Comparison of ENCODE assay signal across 1 cellular context in the genomic region with DNA sequence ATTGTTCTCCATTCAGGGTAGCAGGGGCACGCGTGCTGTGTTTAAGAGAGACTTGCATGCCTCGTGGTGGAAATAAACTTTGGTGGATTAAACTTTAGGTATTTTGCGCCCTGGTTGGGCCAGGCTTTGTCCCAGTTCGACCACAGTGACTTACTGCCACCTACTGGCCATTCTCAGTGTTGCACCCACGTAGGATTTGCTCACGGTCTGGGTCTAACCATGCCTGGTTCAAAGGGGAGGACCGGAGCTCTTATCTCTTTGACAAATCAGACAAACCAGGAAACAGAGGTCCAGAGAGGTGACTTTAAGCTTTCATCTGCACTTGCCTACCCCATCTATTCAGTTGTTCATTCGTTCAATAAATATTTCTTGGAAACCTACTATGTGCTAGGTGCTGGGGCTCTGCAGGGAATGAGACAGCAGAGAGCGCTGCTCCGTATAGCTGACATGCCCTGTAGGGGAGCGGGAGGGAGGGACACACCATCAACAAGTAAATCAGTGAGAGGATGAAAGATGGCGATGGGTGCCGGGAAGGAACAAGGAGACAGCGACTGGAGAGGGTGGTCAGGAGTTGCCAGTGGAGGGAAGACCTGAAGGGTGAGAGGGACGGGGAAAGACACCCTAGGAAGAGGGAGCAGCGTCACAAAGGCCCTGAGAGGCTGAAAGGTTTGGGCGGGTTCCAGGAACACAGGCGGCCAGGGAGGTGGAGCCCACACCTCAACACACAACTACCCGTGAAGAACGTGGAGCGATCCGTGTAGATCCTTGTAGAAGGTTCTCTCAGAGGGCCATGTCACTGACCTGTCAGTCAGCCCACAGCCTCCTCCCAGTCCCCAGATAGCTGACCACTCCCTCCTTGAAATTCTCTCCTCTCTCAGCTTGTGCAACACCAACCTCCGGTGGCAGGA.
TF ChIP-seq lines count a peak whose summit lies in the region.

No MANE protein-coding gene starts in this region.

TF ChIP-seq in K562, 482 proteins besides CTCF, POLR2A, EP300 and RAD21 (continued from another document and continues in another):
- TF ChIP-seq KLF1 (tag; IDR thresholded peaks at IDR 0.05), result peak; percentile 6; the same call in 1 of the 2 replicates
- TF ChIP-seq, protein P1, sequence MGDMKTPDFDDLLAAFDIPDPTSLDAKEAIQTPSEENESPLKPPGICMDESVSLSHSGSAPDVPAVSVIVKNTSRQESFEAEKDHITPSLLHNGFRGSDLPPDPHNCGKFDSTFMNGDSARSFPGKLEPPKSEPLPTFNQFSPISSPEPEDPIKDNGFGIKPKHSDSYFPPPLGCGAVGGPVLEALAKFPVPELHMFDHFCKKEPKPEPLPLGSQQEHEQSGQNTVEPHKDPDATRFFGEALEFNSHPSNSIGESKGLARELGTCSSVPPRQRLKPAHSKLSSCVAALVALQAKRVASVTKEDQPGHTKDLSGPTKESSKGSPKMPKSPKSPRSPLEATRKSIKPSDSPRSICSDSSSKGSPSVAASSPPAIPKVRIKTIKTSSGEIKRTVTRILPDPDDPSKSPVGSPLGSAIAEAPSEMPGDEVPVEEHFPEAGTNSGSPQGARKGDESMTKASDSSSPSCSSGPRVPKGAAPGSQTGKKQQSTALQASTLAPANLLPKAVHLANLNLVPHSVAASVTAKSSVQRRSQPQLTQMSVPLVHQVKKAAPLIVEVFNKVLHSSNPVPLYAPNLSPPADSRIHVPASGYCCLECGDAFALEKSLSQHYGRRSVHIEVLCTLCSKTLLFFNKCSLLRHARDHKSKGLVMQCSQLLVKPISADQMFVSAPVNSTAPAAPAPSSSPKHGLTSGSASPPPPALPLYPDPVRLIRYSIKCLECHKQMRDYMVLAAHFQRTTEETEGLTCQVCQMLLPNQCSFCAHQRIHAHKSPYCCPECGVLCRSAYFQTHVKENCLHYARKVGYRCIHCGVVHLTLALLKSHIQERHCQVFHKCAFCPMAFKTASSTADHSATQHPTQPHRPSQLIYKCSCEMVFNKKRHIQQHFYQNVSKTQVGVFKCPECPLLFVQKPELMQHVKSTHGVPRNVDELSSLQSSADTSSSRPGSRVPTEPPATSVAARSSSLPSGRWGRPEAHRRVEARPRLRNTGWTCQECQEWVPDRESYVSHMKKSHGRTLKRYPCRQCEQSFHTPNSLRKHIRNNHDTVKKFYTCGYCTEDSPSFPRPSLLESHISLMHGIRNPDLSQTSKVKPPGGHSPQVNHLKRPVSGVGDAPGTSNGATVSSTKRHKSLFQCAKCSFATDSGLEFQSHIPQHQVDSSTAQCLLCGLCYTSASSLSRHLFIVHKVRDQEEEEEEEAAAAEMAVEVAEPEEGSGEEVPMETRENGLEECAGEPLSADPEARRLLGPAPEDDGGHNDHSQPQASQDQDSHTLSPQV (IDR thresholded peaks at IDR 0.05), result no peak
- TF ChIP-seq, protein P2, sequence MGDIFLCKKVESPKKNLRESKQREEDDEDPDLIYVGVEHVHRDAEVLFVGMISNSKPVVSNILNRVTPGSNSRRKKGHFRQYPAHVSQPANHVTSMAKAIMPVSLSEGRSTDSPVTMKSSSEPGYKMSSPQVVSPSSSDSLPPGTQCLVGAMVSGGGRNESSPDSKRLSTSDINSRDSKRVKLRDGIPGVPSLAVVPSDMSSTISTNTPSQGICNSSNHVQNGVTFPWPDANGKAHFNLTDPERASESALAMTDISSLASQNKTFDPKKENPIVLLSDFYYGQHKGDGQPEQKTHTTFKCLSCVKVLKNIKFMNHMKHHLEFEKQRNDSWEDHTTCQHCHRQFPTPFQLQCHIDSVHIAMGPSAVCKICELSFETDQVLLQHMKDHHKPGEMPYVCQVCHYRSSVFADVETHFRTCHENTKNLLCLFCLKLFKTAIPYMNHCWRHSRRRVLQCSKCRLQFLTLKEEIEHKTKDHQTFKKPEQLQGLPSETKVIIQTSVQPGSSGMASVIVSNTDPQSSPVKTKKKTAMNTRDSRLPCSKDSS (IDR thresholded peaks at IDR 0.05; ENCODE audit: low read depth, partially characterized antibody), result no peak
- no peak for TF ChIP-seq CEBPG (CRISPR knock-in tag; IDR thresholded peaks at IDR 0.05)
- TF ChIP-seq CEBPG (tag; conservative IDR thresholded peaks at IDR 0.05 in 1 of 2, IDR thresholded peaks at IDR 0.05 in 1 of 2), result peak; percentile 73 to 74; a peak in 3 of 4 replicates
- TF ChIP-seq RBM17 (IDR thresholded peaks at IDR 0.05; ENCODE audit: borderline replicate concordance, low read depth, low read length), result no peak
- TF ChIP-seq XRCC5 (IDR thresholded peaks at IDR 0.05; ENCODE audit: low read depth, low read length), result peak; percentile 88
- 0 out of 2 replicates have a peak, but pooled peaks have one; percentile 26 for TF ChIP-seq ZNF589 (CRISPR knock-in tag; IDR thresholded peaks at IDR 0.05; ENCODE audit: low read depth)
- peak in 1 of 2 experiments; percentile 82; a peak in 2 of 4 replicates for TF ChIP-seq FOXK2 (conservative IDR thresholded peaks at IDR 0.05 in 1 of 2, IDR thresholded peaks at IDR 0.05 in 1 of 2; ENCODE audit: low read depth in 2 of 2)
- peak; percentile 63; the same call in 1 of the 2 replicates for TF ChIP-seq NBN (IDR thresholded peaks at IDR 0.05; ENCODE audit: low read depth)
- 0 out of 2 replicates have a peak, but pooled peaks have one; percentile 12 for TF ChIP-seq ELF2 (CRISPR knock-in tag; IDR thresholded peaks at IDR 0.05)
- TF ChIP-seq PPARD (CRISPR knock-in tag; IDR thresholded peaks at IDR 0.05), result no peak
- no peak for TF ChIP-seq CBX2 (IDR thresholded peaks at IDR 0.05; ENCODE audit: insufficient read depth, low read length, poor library complexity, severe bottlenecking)
- no peak for TF ChIP-seq IRF1 (CRISPR knock-in tag; IDR thresholded peaks at IDR 0.05; ENCODE audit: borderline replicate concordance)
- peak; percentile 78 for TF ChIP-seq CC2D1A (IDR thresholded peaks at IDR 0.05)
- TF ChIP-seq PRDM10 (IDR thresholded peaks at IDR 0.05; ENCODE audit: partially characterized antibody), result peak; percentile 98
- TF ChIP-seq CREM (IDR thresholded peaks at IDR 0.05; ENCODE audit: low read depth), result peak; percentile 70
- TF ChIP-seq GATA2 (CRISPR knock-in tag; IDR thresholded peaks at IDR 0.05), result peak; percentile 85
- TF ChIP-seq SPI1 (IDR thresholded peaks at IDR 0.05; ENCODE audit: borderline replicate concordance, low read depth, low read length), result no peak
- peak; percentile 59; the same call in 1 of the 2 replicates for TF ChIP-seq JUND (IDR thresholded peaks at IDR 0.05; ENCODE audit: borderline replicate concordance, low read depth, low read length)
- no peak; the same call in 2 of the 3 replicates for TF ChIP-seq JUND (tag; IDR thresholded peaks at IDR 0.05; ENCODE audit: borderline replicate concordance, low read depth, low read length)
- TF ChIP-seq ZNF23 (CRISPR knock-in tag; IDR thresholded peaks at IDR 0.05), result no peak
- TF ChIP-seq, protein P3, sequence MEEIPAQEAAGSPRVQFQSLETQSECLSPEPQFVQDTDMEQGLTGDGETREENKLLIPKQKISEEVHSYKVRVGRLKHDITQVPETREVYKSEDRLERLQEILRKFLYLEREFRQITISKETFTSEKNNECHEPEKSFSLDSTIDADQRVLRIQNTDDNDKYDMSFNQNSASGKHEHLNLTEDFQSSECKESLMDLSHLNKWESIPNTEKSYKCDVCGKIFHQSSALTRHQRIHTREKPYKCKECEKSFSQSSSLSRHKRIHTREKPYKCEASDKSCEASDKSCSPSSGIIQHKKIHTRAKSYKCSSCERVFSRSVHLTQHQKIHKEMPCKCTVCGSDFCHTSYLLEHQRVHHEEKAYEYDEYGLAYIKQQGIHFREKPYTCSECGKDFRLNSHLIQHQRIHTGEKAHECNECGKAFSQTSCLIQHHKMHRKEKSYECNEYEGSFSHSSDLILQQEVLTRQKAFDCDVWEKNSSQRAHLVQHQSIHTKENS (CRISPR knock-in tag; IDR thresholded peaks at IDR 0.05), result no peak
- TF ChIP-seq, protein P4, sequence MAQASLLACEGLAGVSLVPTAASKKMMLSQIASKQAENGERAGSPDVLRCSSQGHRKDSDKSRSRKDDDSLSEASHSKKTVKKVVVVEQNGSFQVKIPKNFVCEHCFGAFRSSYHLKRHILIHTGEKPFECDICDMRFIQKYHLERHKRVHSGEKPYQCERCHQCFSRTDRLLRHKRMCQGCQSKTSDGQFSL (CRISPR knock-in tag; IDR thresholded peaks at IDR 0.05), result peak; percentile 22; the same call in 1 of the 2 replicates
- TF ChIP-seq, protein P4 (tag; IDR thresholded peaks at IDR 0.05), result no peak
- 0 out of 2 replicates have a peak, but pooled peaks have one; percentile 27 for TF ChIP-seq FOXJ2 (tag; IDR thresholded peaks at IDR 0.05)
- TF ChIP-seq ZNF76 (CRISPR knock-in tag; IDR thresholded peaks at IDR 0.05; ENCODE audit: borderline replicate concordance), result 0 out of 2 replicates have a peak, but pooled peaks have one; percentile 33
- peak in 1 of 2 experiments; percentile 30; a peak in 1 of 4 replicates for TF ChIP-seq NONO (IDR thresholded peaks at IDR 0.05; ENCODE audit: low read depth in 2 of 2, low read length in 1 of 2)
- TF ChIP-seq ATF7 (IDR thresholded peaks at IDR 0.05), result peak; percentile 89
- no peak for TF ChIP-seq ZNF408 (CRISPR knock-in tag; IDR thresholded peaks at IDR 0.05; ENCODE audit: low read depth)
- TF ChIP-seq MBD2 (IDR thresholded peaks at IDR 0.05; ENCODE audit: borderline replicate concordance, low read depth), result no peak
- TF ChIP-seq CREBBP (IDR thresholded peaks at IDR 0.05; ENCODE audit: low read depth, low read length), result no peak
- TF ChIP-seq, protein P5, sequence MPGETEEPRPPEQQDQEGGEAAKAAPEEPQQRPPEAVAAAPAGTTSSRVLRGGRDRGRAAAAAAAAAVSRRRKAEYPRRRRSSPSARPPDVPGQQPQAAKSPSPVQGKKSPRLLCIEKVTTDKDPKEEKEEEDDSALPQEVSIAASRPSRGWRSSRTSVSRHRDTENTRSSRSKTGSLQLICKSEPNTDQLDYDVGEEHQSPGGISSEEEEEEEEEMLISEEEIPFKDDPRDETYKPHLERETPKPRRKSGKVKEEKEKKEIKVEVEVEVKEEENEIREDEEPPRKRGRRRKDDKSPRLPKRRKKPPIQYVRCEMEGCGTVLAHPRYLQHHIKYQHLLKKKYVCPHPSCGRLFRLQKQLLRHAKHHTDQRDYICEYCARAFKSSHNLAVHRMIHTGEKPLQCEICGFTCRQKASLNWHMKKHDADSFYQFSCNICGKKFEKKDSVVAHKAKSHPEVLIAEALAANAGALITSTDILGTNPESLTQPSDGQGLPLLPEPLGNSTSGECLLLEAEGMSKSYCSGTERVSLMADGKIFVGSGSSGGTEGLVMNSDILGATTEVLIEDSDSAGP (CRISPR knock-in tag; IDR thresholded peaks at IDR 0.05), result no peak
- TF ChIP-seq ZBTB9 (CRISPR knock-in tag; IDR thresholded peaks at IDR 0.05), result 0 out of 2 replicates have a peak, but pooled peaks have one; percentile 31
